ENCODE assay signal across 11 cellular contexts in genomic region chr6:161186173-161186769, GRCh38.
DNase-seq lines count a peak whose midpoint lies in the region; ATAC-seq, FAIRE-seq and TF ChIP-seq lines count a peak whose summit lies in the region.
"Had no signal": no experiment of that assay in that cellular context is flagged by ENCODE, and none has a peak within 500 bp of the region (broad histone marks: within the 10 kb centered on the region; RNA-seq: fewer than 3 reads in every experiment).

No MANE protein-coding gene starts in this region.

- H3K4me3 ChIP-seq in AG04450 (ENCODE audit: low read depth, low read length) (no peak overlapping the region), K562 (no peak overlapping the region), lower lobe of right lung (no peak overlapping the region)

- TF ChIP-seq POLR2A in K562 (conservative IDR thresholded peaks at IDR 0.05) = no peak

- no peak for TF ChIP-seq EP300 in K562 (IDR thresholded peaks at IDR 0.05; ENCODE audit: low read length)

- H3K27me3 ChIP-seq in AG04450 (ENCODE audit: control insufficient read depth, insufficient read depth, low read length) = no peaks in the 10 kb centered on the region
- H3K27me3 ChIP-seq in K562 (ENCODE audit: control insufficient read depth in 2 of 2, insufficient read depth in 2 of 2, low read length in 2 of 2) = no peaks in the 10 kb centered on the region
- no peaks in the 10 kb centered on the region for H3K27me3 ChIP-seq in lower lobe of right lung (ENCODE audit: low read depth)

- H3K36me3 ChIP-seq in K562 (ENCODE audit: control insufficient read depth, insufficient read depth, low read length) (no peaks in the 10 kb centered on the region), lower lobe of right lung (no peaks in the 10 kb centered on the region)

- ATAC-seq in K562 = peak; percentile 50
- peak; percentile 79 to 87 for ATAC-seq in lower lobe of right lung
- no peak for ATAC-seq in HG03520 (IDR thresholded peaks at IDR 0.05; ENCODE audit: unreplicated experiment)

- H3K9me3 ChIP-seq in AG04450 (ENCODE audit: control insufficient read depth, insufficient read depth, low read length) (peaks cover 4% of the 10 kb centered on the region; the same call in 1 of the 2 replicates), K562 (replicated peaks; ENCODE audit: control insufficient read depth, insufficient read depth, low read depth, low read length) (no peaks in the 10 kb centered on the region; the same call in 1 of the 2 replicates), lower lobe of right lung (no peaks in the 10 kb centered on the region)

- peak overlapping the region; percentile 53 for H2AFZ ChIP-seq in K562 (ENCODE audit: low read depth, low read length)

- WGBS in K562 (ENCODE audit: insufficient coverage, low coverage, missing lambda C conversion rate) = 52% methylated on average over 17 of the region's 17 CpGs

- POLR2A ChIA-PET in AG04450 (lab: Yijun Ruan, JAX) (no interaction called here), K562 (lab: Yijun Ruan, JAX) (interaction anchor here (0.8 kb wide), 1 partner anchor 12 kb away, joined by 3 read pairs; no protein-coding TSS in a partner anchor)

- intact Hi-C loops in K562 (cut with micrococcal nuclease) = no loop called here
- intact Hi-C loops in lower lobe of right lung (cut with DNase I) = no loop called here

- H3K9me1 ChIP-seq in K562 (ENCODE audit: control insufficient read depth, insufficient read depth, low read length) = no peaks in the 10 kb centered on the region

- no peaks in the 10 kb centered on the region for H4K20me1 ChIP-seq in K562 (replicated peaks; ENCODE audit: control insufficient read depth, insufficient read depth, low read length)

- in situ Hi-C loops in K562 (cut with MboI) = no loop called here

- no peak for DNase-seq in AG04450 (ENCODE audit: low read depth, low spot score)
- DNase-seq in HTR-8/SVneo (ENCODE audit: insufficient read length, low spot score) = peak; percentile 25
- DNase-seq in K562 (ENCODE audit: extremely low read depth in 1 of 4, low spot score in 3 of 4) = peak in 1 of 4 experiments; percentile 32
- DNase-seq in lower lobe of right lung = peak; percentile 88
- DNase-seq in GM20000 (ENCODE audit: low spot score) = no peak
- no peak for DNase-seq in COR-L47 (lab: John Stamatoyannopoulos, UW)
- no peak for DNase-seq in NCI-H774 (lab: John Stamatoyannopoulos, UW)
- DNase-seq: activated CD8-positive, alpha-beta memory T cell treated with anti-CD3 and anti-CD28 coated beads, Interleukin-2, amount 50 U/mL, for 4 hours; NCI-H1105 treated with DMSO at 0.1 percent for 48 hours; stimulated activated CD4-positive, alpha-beta T cell treated with anti-CD3 and anti-CD28 coated beads, Interleukin-1b, Interleukin-23, amount 100 ng/mL, for 48 hours had no signal

- peak overlapping the region in 1 of 2 experiments; percentile 68; a peak in 2 of 4 replicates for H3K9ac ChIP-seq in K562 (ENCODE audit: insufficient read depth in 1 of 2, low read depth in 2 of 2, low read length in 2 of 2)

- peak overlapping the region; percentile 4; the same call in 1 of the 2 replicates for H3K4me2 ChIP-seq in K562 (ENCODE audit: insufficient read depth, low read length)

- no peaks in the 10 kb centered on the region for H3K79me2 ChIP-seq in K562 (ENCODE audit: control insufficient read depth, insufficient read depth, low read length)

- no TSS peak for BruUV-seq in K562 (replicated peaks; lab: Mats Ljungman, UMichigan)

- H3K27ac ChIP-seq in AG04450 (ENCODE audit: low read depth, low read length) = peak overlapping the region; percentile 52
- no peak overlapping the region for H3K27ac ChIP-seq in K562 (ENCODE audit: extremely low read depth, low read depth, low read length)
- H3K27ac ChIP-seq in lower lobe of right lung = no peak overlapping the region

- H3K4me1 ChIP-seq in K562 (replicated peaks in 1 of 2; ENCODE audit: control insufficient read depth in 2 of 2, insufficient read depth in 2 of 2, low read length in 2 of 2) = peaks cover 2 to 8% of the 10 kb centered on the region in 2 experiments; a peak in 3 of 5 replicates
- H3K4me1 ChIP-seq in lower lobe of right lung = no peaks in the 10 kb centered on the region

- no peak for TF ChIP-seq RAD21 in K562 (CRISPR knock-in tag; conservative IDR thresholded peaks at IDR 0.05 in 1 of 2, IDR thresholded peaks at IDR 0.05 in 1 of 2)

- CTCF ChIA-PET in AG04450 (lab: Charles Lee) = no interaction called here
- CTCF ChIA-PET in K562 (lab: Yijun Ruan, JAX; ENCODE audit: low intra/inter-chr PET ratio) = no interaction called here

- FAIRE-seq in HTR-8/SVneo (lab: Jason Lieb, UNC) (no peak), K562 (lab: Jason Lieb, UNC) (no peak)

- TF ChIP-seq CTCF in AG04450 (IDR thresholded peaks at IDR 0.05; ENCODE audit: low read depth, low read length) = no peak
- no peak for TF ChIP-seq CTCF in K562 (IDR thresholded peaks at IDR 0.05 in 2 of 3, conservative IDR thresholded peaks at IDR 0.05 in 1 of 3; ENCODE audit: insufficient read depth in 2 of 3, low read depth in 1 of 3, low read length in 3 of 3)
- no peak for TF ChIP-seq CTCF in lower lobe of right lung (IDR thresholded peaks at IDR 0.05)
- no peak for TF ChIP-seq CTCF in GM20000 (IDR thresholded peaks at IDR 0.05; ENCODE audit: extremely low read depth, missing control alignments)

TF ChIP-seq in K562, 482 proteins besides CTCF, POLR2A, EP300 and RAD21 (continues in another document):
- TF ChIP-seq ZBED1 (IDR thresholded peaks at IDR 0.05) (no peak), ATF3 (IDR thresholded peaks at IDR 0.05) (peak; percentile 16; the same call in 1 of the 2 replicates), ATF3 (CRISPR knock-in tag; conservative IDR thresholded peaks at IDR 0.05) (no peak), L3MBTL2 (IDR thresholded peaks at IDR 0.05) (0 out of 2 replicates have a peak, but pooled peaks have one; percentile 14), HLTF (IDR thresholded peaks at IDR 0.05) (0 out of 2 replicates have a peak, but pooled peaks have one; percentile 26), EGR1 (conservative IDR thresholded peaks at IDR 0.05) (peak; percentile 44; the same call in 1 of the 2 replicates), ZNF143 (CRISPR knock-in tag; IDR thresholded peaks at IDR 0.05) (0 out of 2 replicates have a peak, but pooled peaks have one; percentile 20), FOSL1 (tag; conservative IDR thresholded peaks at IDR 0.05) (peak; percentile 53), EHMT2 (IDR thresholded peaks at IDR 0.05) (0 out of 2 replicates have a peak, but pooled peaks have one; percentile 11), KDM1A (IDR thresholded peaks at IDR 0.05) (peak in 1 of 2 experiments; percentile 55; a peak in 2 of 4 replicates), SMAD2 (IDR thresholded peaks at IDR 0.05; ENCODE audit: low read depth, low read length) (no peak), CREB1 (IDR thresholded peaks at IDR 0.05) (no peak), CREB1 (CRISPR knock-in tag; IDR thresholded peaks at IDR 0.05) (no peak), SPI1 (IDR thresholded peaks at IDR 0.05; ENCODE audit: borderline replicate concordance, low read depth, low read length) (0 out of 2 replicates have a peak, but pooled peaks have one; percentile 29), PKNOX1 (IDR thresholded peaks at IDR 0.05) (0 out of 2 replicates have a peak, but pooled peaks have one; percentile 7), SMARCE1 (IDR thresholded peaks at IDR 0.05) (no peak), ZC3H4 (CRISPR knock-in tag; IDR thresholded peaks at IDR 0.05; ENCODE audit: borderline replicate concordance) (0 out of 2 replicates have a peak, but pooled peaks have one; percentile 24)

Comparison
In these comparisons a context has a peak if more than half of its experiments do, and no peak if none do; other contexts are left out.
1. DNase-seq: peak in HTR-8/SVneo (single experiment) and lower lobe of right lung (single experiment); none in AG04450 (single experiment), GM20000 (single experiment), COR-L47 (single experiment) and NCI-H774 (single experiment).